ENCODE assay signal across 15 cellular contexts in the genomic region with DNA sequence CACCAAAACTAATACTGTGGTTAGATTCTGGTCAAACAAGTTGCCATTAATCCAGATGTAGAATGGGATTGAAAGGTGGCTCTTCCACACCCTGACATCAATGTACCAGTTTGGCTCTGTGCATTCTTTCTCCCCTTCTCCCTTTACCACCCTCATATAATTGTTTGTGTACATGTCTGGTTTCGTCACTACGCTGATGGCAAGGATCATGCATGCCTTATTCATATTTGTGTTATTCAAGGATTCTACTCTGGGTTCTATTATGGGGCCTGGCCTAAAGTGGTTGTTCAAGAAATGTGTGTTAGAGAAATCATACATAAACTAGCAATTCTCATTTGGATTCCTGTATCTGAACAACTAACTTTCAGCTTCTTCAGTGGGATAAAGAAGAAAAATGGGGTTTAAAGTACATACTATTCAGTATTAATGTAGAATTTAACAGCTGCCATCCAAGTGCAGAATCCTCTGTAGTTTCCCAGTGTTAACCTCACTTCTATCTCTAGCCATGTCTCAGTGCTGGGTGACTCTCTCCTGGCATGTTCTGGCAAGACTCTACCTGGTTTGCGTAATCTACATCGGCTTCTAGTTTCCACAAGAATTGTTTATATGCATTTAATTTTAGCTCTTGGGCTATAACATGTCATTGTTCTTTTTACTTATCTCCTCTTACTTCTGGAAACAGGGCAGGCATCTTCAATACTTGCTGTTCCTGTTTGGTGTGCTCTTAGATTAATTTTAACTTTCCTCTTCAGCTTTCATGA. TPM values are rescaled to one million over a fixed set of nuclear protein-coding genes. Genes with fewer than 3 reads are reported as not detected.
A peak's percentile ranks its signal among the peaks of the same experiment; 100 is the strongest.
DNase-seq lines count a peak whose midpoint lies in the region; ATAC-seq and TF ChIP-seq lines count a peak whose summit lies in the region.
"Had no signal": no experiment of that assay in that cellular context is flagged by ENCODE, and none has a peak within 500 bp of the region (broad histone marks: within the 10 kb centered on the region; RNA-seq: fewer than 3 reads in every experiment).

No MANE protein-coding gene starts in this region.

- POLR2A ChIA-PET in RWPE1 (lab: Yijun Ruan, JAX; ENCODE audit: low non-redundant PET), result interaction anchor here (0.8 kb wide), 1 partner anchor 28 kb away, joined by 4 read pairs; a partner anchor contains a TSS

- no peak for TF ChIP-seq EP300 in suprapubic skin (IDR thresholded peaks at IDR 0.05)

- peak; percentile 81 for ATAC-seq in foreskin keratinocyte
- no peak for ATAC-seq in GM18519 (IDR thresholded peaks at IDR 0.05; ENCODE audit: low FRiP score, unreplicated experiment)
- ATAC-seq in HG02571 (IDR thresholded peaks at IDR 0.05; ENCODE audit: unreplicated experiment), result no peak
- ATAC-seq: activated naive CD8-positive, alpha-beta T cell treated with anti-CD3 and anti-CD28 coated beads, Interleukin-2, amount 50 U/mL, for 24 hours; stimulated activated naive CD8-positive, alpha-beta T cell treated with anti-CD3 and anti-CD28 coated beads, Interleukin-15, Interleukin-2, amounts not matched to agents 100 U/mL and 50 U/mL, for 24 hours had no signal

- no peaks in the 10 kb centered on the region for H3K36me3 ChIP-seq in suprapubic skin
- H3K36me3 ChIP-seq: spleen had no signal

- no peak for TF ChIP-seq CTCF in RWPE1 (conservative IDR thresholded peaks at IDR 0.05; ENCODE audit: low read depth)
- TF ChIP-seq CTCF in foreskin keratinocyte (conservative IDR thresholded peaks at IDR 0.05), result no peak
- no peak for TF ChIP-seq CTCF in suprapubic skin (IDR thresholded peaks at IDR 0.05)

- no peak overlapping the region for H3K4me3 ChIP-seq in suprapubic skin
- H3K4me3 ChIP-seq: spleen had no signal

- H3K27me3 ChIP-seq in foreskin keratinocyte (no peaks in the 10 kb centered on the region), suprapubic skin (no peaks in the 10 kb centered on the region)
- H3K27me3 ChIP-seq: spleen had no signal

- peaks cover 45% of the 10 kb centered on the region for H3K4me1 ChIP-seq in foreskin keratinocyte
- H3K4me1 ChIP-seq in suprapubic skin, result peaks cover 73% of the 10 kb centered on the region

- no peak overlapping the region for H3K27ac ChIP-seq in RWPE1
- peak overlapping the region; percentile 92 for H3K27ac ChIP-seq in foreskin keratinocyte
- H3K27ac ChIP-seq in suprapubic skin, result peak overlapping the region; percentile 70

- DNase-seq in KBM-7, result peak; percentile 45
- DNase-seq in RWPE1 (ENCODE audit: low spot score), result peak; percentile 85
- peak; percentile 85 to 91 for DNase-seq in foreskin keratinocyte
- no peak for DNase-seq in suprapubic skin (ENCODE audit: low spot score in 2 of 2)
- no peak for DNase-seq in 8988T
- no peak for DNase-seq in NCI-H128 (lab: John Stamatoyannopoulos, UW; ENCODE audit: unreplicated experiment)
- DNase-seq: activated CD4-positive, alpha-beta T cell treated with anti-CD3 and anti-CD28 coated beads, Interleukin-2, amount 10 ng/mL, durations not matched to agents 7 days and 5 days; activated naive CD8-positive, alpha-beta T cell treated with anti-CD3 and anti-CD28 coated beads, Interleukin-2, amount 50 U/mL, for 24 hours; CD4-positive, alpha-beta memory T cell; central memory CD4-positive, alpha-beta T cell; SIG-M5; spleen; stimulated activated naive CD8-positive, alpha-beta T cell treated with anti-CD3 and anti-CD28 coated beads, Interleukin-15, Interleukin-2, amounts not matched to agents 100 U/mL and 50 U/mL, for 24 hours had no signal

- no peak for TF ChIP-seq POLR2A in suprapubic skin (IDR thresholded peaks at IDR 0.05)

- CTCF ChIA-PET in RWPE1 (lab: Yijun Ruan, JAX), result interaction anchor here (0.6 to 3.8 kb wide), 10 partner anchors 13 to 224 kb away, joined by 3 to 40 read pairs (median 5); a partner anchor contains a TSS

- WGBS in suprapubic skin, result 49% methylated on average over 4 of the region's 4 CpGs

- no peaks in the 10 kb centered on the region for H3K9me3 ChIP-seq in suprapubic skin
- H3K9me3 ChIP-seq: spleen had no signal

- in situ Hi-C loops in KBM-7 (cut with MboI; ENCODE audit: low pct_unique_long_range_greater_than_20kb, low sequenced_read_pairs), result no loop called here

RNA-seq across cellular contexts. Expression of a gene that starts 27.9 kb away (rescaled TPM):
- 4.7 and 9.0 TPM in 2 replicates for total RNA-seq in foreskin keratinocyte
- polyA plus RNA-seq in foreskin keratinocyte, result 2.9 and 4.3 TPM in 2 replicates
- total RNA-seq in suprapubic skin, result 10 to 100 TPM; 38.8 to 59.9 (median 51.9) TPM

RNA-seq across cellular contexts. Expression of a gene that starts 42.5 kb away (rescaled TPM):
- 0.71 and 1.4 TPM in 2 replicates for total RNA-seq in foreskin keratinocyte
- polyA plus RNA-seq in foreskin keratinocyte, result 0.56 and 0.67 TPM in 2 replicates
- total RNA-seq in suprapubic skin, result under 1 TPM in 1 of 4 donors, not detected in 3; 0.59 TPM

RNA-seq across cellular contexts. Expression of a gene that starts 42.9 kb away (rescaled TPM):
- total RNA-seq in foreskin keratinocyte, result 4.9 and 12.8 TPM in 2 replicates
- 10.1 and 20.8 TPM in 2 replicates for polyA plus RNA-seq in foreskin keratinocyte
- 1 to 10 TPM in 2 of 4 donors, not detected in 2; 2.0 to 3.4 TPM for total RNA-seq in suprapubic skin

Comparison
In these comparisons a context has a peak if more than half of its experiments do, and no peak if none do; other contexts are left out.
1. DNase-seq: peak in KBM-7 (single experiment), RWPE1 (single experiment) and foreskin keratinocyte (2 of 2); none in suprapubic skin (0 of 2), 8988T (single experiment) and NCI-H128 (single experiment).